Comparison of ENCODE assay signal across 17 cellular contexts in genomic region chr22:37965940-37966664, GRCh38. TPM values are rescaled to one million over a fixed set of nuclear protein-coding genes. Genes with fewer than 3 reads are reported as not detected.
A peak's percentile ranks its signal among the peaks of the same experiment; 100 is the strongest.
DNase-seq lines count a peak whose midpoint lies in the region; ATAC-seq, FAIRE-seq and TF ChIP-seq lines count a peak whose summit lies in the region.
"Had no signal": no experiment of that assay in that cellular context is flagged by ENCODE, and none has a peak within 500 bp of the region (broad histone marks: within the 10 kb centered on the region; RNA-seq: fewer than 3 reads in every experiment).

No MANE protein-coding gene starts in this region.

- H3K4me1 ChIP-seq in esophagus squamous epithelium: peaks cover 0 to 13% (median 0%) of the 10 kb centered on the region in 3 donors
- H3K4me1 ChIP-seq: colonic mucosa had no signal

- DNase-seq in T-helper 17 cell: no peak
- DNase-seq in choroid plexus epithelial cell (ENCODE audit: low read depth): peak; percentile 68
- no peak for DNase-seq in left cardiac atrium
- peak; percentile 35 for DNase-seq in retinal pigment epithelial cell (ENCODE audit: low read depth)
- no peak for DNase-seq in NCI-H82 (lab: John Stamatoyannopoulos, UW)
- DNase-seq in RCC 7860 (ENCODE audit: low spot score): no peak
- no peak for DNase-seq in esophagus squamous epithelium (lab: John Stamatoyannopoulos, UW)
- DNase-seq: activated CD8-positive, alpha-beta memory T cell treated with anti-CD3 and anti-CD28 coated beads for 24 hours; activated naive CD8-positive, alpha-beta T cell treated with anti-CD3 and anti-CD28 coated beads for 36 hours; colonic mucosa; sigmoid colon; stimulated activated CD4-positive, alpha-beta T cell treated with anti-CD3 and anti-CD28 coated beads, Interleukin-1b, Interleukin-23, amount 100 ng/mL, for 48 hours had no signal

- no peak overlapping the region for H3K27ac ChIP-seq in esophagus squamous epithelium
- H3K27ac ChIP-seq: colonic mucosa, epithelial cell of prostate, neutrophil, sigmoid colon had no signal

- H3K27me3 Mint-ChIP-seq in T-helper 17 cell: no peaks in the 10 kb centered on the region
- H3K27me3 Mint-ChIP-seq: activated naive CD8-positive, alpha-beta T cell treated with anti-CD3 and anti-CD28 coated beads for 36 hours; T-cell had no signal

- peaks cover 6% of the 10 kb centered on the region for H3K36me3 Mint-ChIP-seq in T-helper 17 cell (ENCODE audit: low read depth)

- H3K9me3 ChIP-seq in T-helper 17 cell (ENCODE audit: control insufficient read depth, low read length, poor library complexity, severe bottlenecking): no peaks in the 10 kb centered on the region
- H3K9me3 ChIP-seq in esophagus squamous epithelium: no peaks in the 10 kb centered on the region
- H3K9me3 ChIP-seq: colonic mucosa, neutrophil, sigmoid colon had no signal

- no peak for FAIRE-seq in RCC 7860 (lab: Jason Lieb, UNC)

- H3K4me1 Mint-ChIP-seq in T-helper 17 cell: peaks cover 14% of the 10 kb centered on the region

- H3K36me3 ChIP-seq in esophagus squamous epithelium: peaks cover 32 to 81% (median 34%) of the 10 kb centered on the region in 3 donors
- H3K36me3 ChIP-seq: colonic mucosa had no signal

- H3K4me3 ChIP-seq in choroid plexus epithelial cell (ENCODE audit: low read depth, low read length) (no peak overlapping the region), retinal pigment epithelial cell (ENCODE audit: low read length) (no peak overlapping the region), esophagus squamous epithelium (no peak overlapping the region)
- H3K4me3 ChIP-seq: colonic mucosa, sigmoid colon had no signal

- H3K27me3 ChIP-seq in esophagus squamous epithelium: no peaks in the 10 kb centered on the region
- H3K27me3 ChIP-seq: colonic mucosa, neutrophil, sigmoid colon had no signal

- no peak overlapping the region for H3K4me3 Mint-ChIP-seq in T-helper 17 cell
- H3K4me3 Mint-ChIP-seq: activated naive CD8-positive, alpha-beta T cell treated with anti-CD3 and anti-CD28 coated beads for 36 hours; T-cell; WTC11 had no signal

- TF ChIP-seq CTCF in choroid plexus epithelial cell (conservative IDR thresholded peaks at IDR 0.05; ENCODE audit: low read depth, low read length): no peak
- no peak for TF ChIP-seq CTCF in retinal pigment epithelial cell (conservative IDR thresholded peaks at IDR 0.05; ENCODE audit: low read depth, low read length)
- TF ChIP-seq CTCF in esophagus squamous epithelium (IDR thresholded peaks at IDR 0.05): no peak

- no peak for TF ChIP-seq POLR2A in esophagus squamous epithelium (IDR thresholded peaks at IDR 0.05)

- peak overlapping the region; percentile 79 for H3K27ac Mint-ChIP-seq in T-helper 17 cell
- H3K27ac Mint-ChIP-seq: activated naive CD8-positive, alpha-beta T cell treated with anti-CD3 and anti-CD28 coated beads for 36 hours; T-cell; WTC11 had no signal

- intact Hi-C loops in left cardiac atrium (cut with DNase I): loop anchor here in 1 of 2 donors (2.0 to 5.0 kb wide), 2 partner anchors 79 to 147 kb away; no protein-coding TSS in a partner anchor
- intact Hi-C loops in esophagus squamous epithelium (cut with DNase I): loop anchor here (10.0 kb wide), 1 partner anchor 141 kb away; the partner anchor contains the start of gene GALR3

- ATAC-seq in T-helper 17 cell (no peak), left cardiac atrium (peak; percentile 10 to 12), GM21360 (IDR thresholded peaks at IDR 0.05; ENCODE audit: unreplicated experiment) (no peak)

- whole genome bisulfite sequencing in esophagus squamous epithelium, 2 donors: 61 to 84% methylated on average over 8 to 9 of the region's 9 CpGs

RNA-seq across cellular contexts. Expression of gene POLR2F, which starts 12.6 kb away (rescaled TPM):
- total RNA-seq in T-helper 17 cell (10 to 100 TPM; 25.9 to 27.7 TPM), left cardiac atrium (10 to 100 TPM; 62.6 to 68.1 TPM), esophagus squamous epithelium (10 to 100 TPM; 31.7 to 56.1 (median 46.9) TPM)

RNA-seq across cellular contexts. Expression of gene C22orf23, which starts 12.7 kb away (rescaled TPM):
- total RNA-seq in T-helper 17 cell (not detected), left cardiac atrium (under 1 TPM in 1 of 2 donors, not detected in 1; 0.21 TPM), esophagus squamous epithelium (under 1 TPM in 2 of 4 donors, not detected in 2; 0.13 to 0.38 TPM)
- total RNA-seq: colonic mucosa, T-cell had no signal

RNA-seq across cellular contexts. Expression of gene SOX10, which starts 18.3 kb away (rescaled TPM):
- not detected for total RNA-seq in T-helper 17 cell
- 1 to 10 TPM; 1.9 to 3.6 TPM for total RNA-seq in left cardiac atrium
- total RNA-seq in esophagus squamous epithelium: 1 to 10 TPM in 2 of 4 donors, under 1 TPM in 1, not detected in 1; 0.44 to 1.7 (median 1.5) TPM
- total RNA-seq: activated naive CD8-positive, alpha-beta T cell treated with anti-CD3 and anti-CD28 coated beads for 36 hours; T-cell had no signal

Comparison
In these comparisons a context has a peak if more than half of its experiments do, and no peak if none do; other contexts are left out.
1. ATAC-seq: peak in left cardiac atrium (2 of 2); none in T-helper 17 cell (single experiment) and GM21360 (single experiment).
2. DNase-seq: peak in choroid plexus epithelial cell (single experiment) and retinal pigment epithelial cell (single experiment); none in T-helper 17 cell (0 of 3), left cardiac atrium (single experiment), NCI-H82 (single experiment), RCC 7860 (single experiment) and esophagus squamous epithelium (single experiment).